ENCODE assay signal across 9 cellular contexts in genomic region chr4:89298788-89299152, GRCh38. TPM values are rescaled to one million over a fixed set of nuclear protein-coding genes. Genes with fewer than 3 reads are reported as not detected.
DNase-seq lines count a peak whose midpoint lies in the region; ATAC-seq and TF ChIP-seq lines count a peak whose summit lies in the region.
"Had no signal": no experiment of that assay in that cellular context is flagged by ENCODE, and none has a peak within 500 bp of the region (broad histone marks: within the 10 kb centered on the region; RNA-seq: fewer than 3 reads in every experiment).

No MANE protein-coding gene starts in this region.

- H3K4me3 Mint-ChIP-seq in activated naive CD4-positive, alpha-beta T cell treated with anti-CD3 and anti-CD28 coated beads for 36 hours: peak overlapping the region; percentile 74

- 27 to 37% methylated on average over 2 of the region's 2 CpGs for WGBS in tibial nerve, 2 donors

- peak overlapping the region in 2 of 4 donors; percentile 15 to 39 for H3K4me3 ChIP-seq in tibial nerve

- no peak for TF ChIP-seq POLR2A in tibial nerve (IDR thresholded peaks at IDR 0.05)

- no peaks in the 10 kb centered on the region for H3K27me3 ChIP-seq in tibial nerve

- peaks cover 75% of the 10 kb centered on the region for H3K4me1 Mint-ChIP-seq in activated naive CD4-positive, alpha-beta T cell treated with anti-CD3 and anti-CD28 coated beads for 36 hours (ENCODE audit: low read depth)

- no peak for TF ChIP-seq CTCF in tibial nerve (IDR thresholded peaks at IDR 0.05)

- CTCF ChIA-PET in activated naive CD4-positive, alpha-beta T cell treated with anti-CD3 and anti-CD28 coated beads for 36 hours (lab: Charles Lee): interaction anchor here (1.3 to 4.7 kb wide), 5 partner anchors 9 to 72 kb away, joined by 4 to 20 read pairs (median 9); no protein-coding TSS in a partner anchor

- no peaks in the 10 kb centered on the region for H3K9me3 ChIP-seq in tibial nerve

- H3K36me3 Mint-ChIP-seq in activated naive CD4-positive, alpha-beta T cell treated with anti-CD3 and anti-CD28 coated beads for 36 hours (ENCODE audit: low read depth): peaks cover 1% of the 10 kb centered on the region

- intact Hi-C loops in activated naive CD4-positive, alpha-beta T cell treated with anti-CD3 and anti-CD28 coated beads for 36 hours (cut with micrococcal nuclease): loop anchor here (1.0 to 10.0 kb wide), 9 partner anchors 9 to 1014 kb away; partner anchors contain the start of genes GPRIN3, HERC3, HERC5 and PPM1K
- intact Hi-C loops in left colon (cut with DNase I, micrococcal nuclease): no loop called here

- DNase-seq in activated naive CD4-positive, alpha-beta T cell treated with anti-CD3 and anti-CD28 coated beads for 36 hours: peak; percentile 14
- DNase-seq in activated naive CD4-positive, alpha-beta T cell treated with anti-CD3 and anti-CD28 coated beads, Interleukin-2, amount 50 U/mL, for 16 hours: no peak
- DNase-seq in SK-MEL-5 (ENCODE audit: low read depth, low spot score) (peak; percentile 48), germinal center (ENCODE audit: low spot score) (peak; percentile 9), tibial nerve (ENCODE audit: low spot score in 2 of 2) (no peak), left colon (no peak), COLO829 (ENCODE audit: low spot score) (no peak), NCI-H2081 treated with DMSO at 0.1 percent for 48 hours (lab: John Stamatoyannopoulos, UW) (no peak)
- DNase-seq: left cardiac atrium had no signal

- peak overlapping the region in 3 of 4 donors; percentile 28 to 67 (median 41) for H3K27ac ChIP-seq in tibial nerve

- in situ Hi-C loops in SK-MEL-5 (cut with HindIII; ENCODE audit: low pct_unique_long_range_greater_than_20kb, low sequenced_read_pairs): no loop called here

- TF ChIP-seq EP300 in tibial nerve (IDR thresholded peaks at IDR 0.05): no peak

- H3K36me3 ChIP-seq in tibial nerve: no peaks in the 10 kb centered on the region

- peak overlapping the region; percentile 94 for H3K27ac Mint-ChIP-seq in activated naive CD4-positive, alpha-beta T cell treated with anti-CD3 and anti-CD28 coated beads for 36 hours

- ATAC-seq in left colon: no peak

- no peaks in the 10 kb centered on the region for H3K9me3 Mint-ChIP-seq in activated naive CD4-positive, alpha-beta T cell treated with anti-CD3 and anti-CD28 coated beads for 36 hours

- H3K27me3 Mint-ChIP-seq in activated naive CD4-positive, alpha-beta T cell treated with anti-CD3 and anti-CD28 coated beads for 36 hours (ENCODE audit: low read depth): no peaks in the 10 kb centered on the region

- peaks cover 0 to 25% (median 2%) of the 10 kb centered on the region in 4 donors for H3K4me1 ChIP-seq in tibial nerve

RNA-seq across cellular contexts. Expression of gene GPRIN3, which starts 8.8 kb away (rescaled TPM):
- total RNA-seq in activated naive CD4-positive, alpha-beta T cell treated with anti-CD3 and anti-CD28 coated beads for 36 hours: 1 to 10 TPM; 8.6 to 8.8 TPM
- total RNA-seq in SK-MEL-5 (2014; rRNA removed; shearing (Covaris generic)): 3.8 and 5.1 TPM in 2 replicates
- 1.2 and 1.9 TPM in 2 replicates for polyA plus RNA-seq in SK-MEL-5 (2015; cell fraction: cytosol; rRNA removed)
- 1.4 and 2.3 TPM in 2 replicates for polyA plus RNA-seq in SK-MEL-5 (2015; cell fraction: nucleus; rRNA removed)
- total RNA-seq in tibial nerve: 1 to 10 TPM; 2.3 to 5.2 (median 4.6) TPM
- 10 to 100 TPM; 16.6 to 21.1 TPM for total RNA-seq in left colon

Comparison
In these comparisons a context has a peak if more than half of its experiments do, and no peak if none do; other contexts are left out.
1. DNase-seq: peak in activated naive CD4-positive, alpha-beta T cell treated with anti-CD3 and anti-CD28 coated beads for 36 hours (single experiment), SK-MEL-5 (single experiment) and germinal center (single experiment); none in activated naive CD4-positive, alpha-beta T cell treated with anti-CD3 and anti-CD28 coated beads, Interleukin-2, amount 50 U/mL, for 16 hours (single experiment), tibial nerve (0 of 2), left colon (0 of 2), COLO829 (single experiment) and NCI-H2081 treated with DMSO at 0.1 percent for 48 hours (single experiment).